ENCODE assay signal across 1 cellular context in genomic region chr20:44392776-44393607, GRCh38.
TF ChIP-seq lines count a peak whose summit lies in the region.

No MANE protein-coding gene starts in this region.

TF ChIP-seq in HepG2, 621 proteins besides CTCF, POLR2A, EP300 and RAD21 (continued from another document and continues in another):
- TF ChIP-seq MXD3 (CRISPR knock-in tag; IDR thresholded peaks at IDR 0.05), result peak; percentile 25; the same call in 1 of the 2 replicates
- peak; percentile 75; the same call in 1 of the 2 replicates for TF ChIP-seq ZNF350 (CRISPR knock-in tag; IDR thresholded peaks at IDR 0.05; ENCODE audit: borderline replicate concordance, low read depth)
- no peak; the same call in 1 of the 2 replicates for TF ChIP-seq MIER3 (CRISPR knock-in tag; IDR thresholded peaks at IDR 0.05; ENCODE audit: borderline replicate concordance)
- no peak; the same call in 1 of the 2 replicates for TF ChIP-seq CBX5 (CRISPR knock-in tag; IDR thresholded peaks at IDR 0.05; ENCODE audit: borderline replicate concordance)
- TF ChIP-seq, protein P1, sequence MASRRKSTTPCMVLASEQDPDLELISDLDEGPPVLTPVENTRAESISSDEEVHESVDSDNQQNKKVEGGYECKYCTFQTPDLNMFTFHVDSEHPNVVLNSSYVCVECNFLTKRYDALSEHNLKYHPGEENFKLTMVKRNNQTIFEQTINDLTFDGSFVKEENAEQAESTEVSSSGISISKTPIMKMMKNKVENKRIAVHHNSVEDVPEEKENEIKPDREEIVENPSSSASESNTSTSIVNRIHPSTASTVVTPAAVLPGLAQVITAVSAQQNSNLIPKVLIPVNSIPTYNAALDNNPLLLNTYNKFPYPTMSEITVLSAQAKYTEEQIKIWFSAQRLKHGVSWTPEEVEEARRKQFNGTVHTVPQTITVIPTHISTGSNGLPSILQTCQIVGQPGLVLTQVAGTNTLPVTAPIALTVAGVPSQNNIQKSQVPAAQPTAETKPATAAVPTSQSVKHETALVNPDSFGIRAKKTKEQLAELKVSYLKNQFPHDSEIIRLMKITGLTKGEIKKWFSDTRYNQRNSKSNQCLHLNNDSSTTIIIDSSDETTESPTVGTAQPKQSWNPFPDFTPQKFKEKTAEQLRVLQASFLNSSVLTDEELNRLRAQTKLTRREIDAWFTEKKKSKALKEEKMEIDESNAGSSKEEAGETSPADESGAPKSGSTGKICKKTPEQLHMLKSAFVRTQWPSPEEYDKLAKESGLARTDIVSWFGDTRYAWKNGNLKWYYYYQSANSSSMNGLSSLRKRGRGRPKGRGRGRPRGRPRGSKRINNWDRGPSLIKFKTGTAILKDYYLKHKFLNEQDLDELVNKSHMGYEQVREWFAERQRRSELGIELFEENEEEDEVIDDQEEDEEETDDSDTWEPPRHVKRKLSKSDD (CRISPR knock-in tag; IDR thresholded peaks at IDR 0.05; ENCODE audit: low read depth), result peak; percentile 71; the same call in 1 of the 2 replicates
- TF ChIP-seq HNF4G (IDR thresholded peaks at IDR 0.05; ENCODE audit: borderline replicate concordance, low read depth, low read length), result peak; percentile 47; the same call in 1 of the 2 replicates
- peak; percentile 49; the same call in 1 of the 2 replicates for TF ChIP-seq HNF4G (CRISPR knock-in tag; IDR thresholded peaks at IDR 0.05; ENCODE audit: borderline replicate concordance, low read depth)
- no peak; the same call in 1 of the 2 replicates for TF ChIP-seq ZNF816 (CRISPR knock-in tag; IDR thresholded peaks at IDR 0.05; ENCODE audit: borderline replicate concordance)
- TF ChIP-seq ZNF747 (CRISPR knock-in tag; IDR thresholded peaks at IDR 0.05; ENCODE audit: borderline replicate concordance), result no peak; the same call in none of the 2 replicates
- TF ChIP-seq ZBTB7A (CRISPR knock-in tag; IDR thresholded peaks at IDR 0.05), result peak; percentile 79; the same call in 1 of the 2 replicates
- TF ChIP-seq FOSL2 (CRISPR knock-in tag; IDR thresholded peaks at IDR 0.05), result peak; percentile 31; the same call in 1 of the 2 replicates
- TF ChIP-seq, protein P2, sequence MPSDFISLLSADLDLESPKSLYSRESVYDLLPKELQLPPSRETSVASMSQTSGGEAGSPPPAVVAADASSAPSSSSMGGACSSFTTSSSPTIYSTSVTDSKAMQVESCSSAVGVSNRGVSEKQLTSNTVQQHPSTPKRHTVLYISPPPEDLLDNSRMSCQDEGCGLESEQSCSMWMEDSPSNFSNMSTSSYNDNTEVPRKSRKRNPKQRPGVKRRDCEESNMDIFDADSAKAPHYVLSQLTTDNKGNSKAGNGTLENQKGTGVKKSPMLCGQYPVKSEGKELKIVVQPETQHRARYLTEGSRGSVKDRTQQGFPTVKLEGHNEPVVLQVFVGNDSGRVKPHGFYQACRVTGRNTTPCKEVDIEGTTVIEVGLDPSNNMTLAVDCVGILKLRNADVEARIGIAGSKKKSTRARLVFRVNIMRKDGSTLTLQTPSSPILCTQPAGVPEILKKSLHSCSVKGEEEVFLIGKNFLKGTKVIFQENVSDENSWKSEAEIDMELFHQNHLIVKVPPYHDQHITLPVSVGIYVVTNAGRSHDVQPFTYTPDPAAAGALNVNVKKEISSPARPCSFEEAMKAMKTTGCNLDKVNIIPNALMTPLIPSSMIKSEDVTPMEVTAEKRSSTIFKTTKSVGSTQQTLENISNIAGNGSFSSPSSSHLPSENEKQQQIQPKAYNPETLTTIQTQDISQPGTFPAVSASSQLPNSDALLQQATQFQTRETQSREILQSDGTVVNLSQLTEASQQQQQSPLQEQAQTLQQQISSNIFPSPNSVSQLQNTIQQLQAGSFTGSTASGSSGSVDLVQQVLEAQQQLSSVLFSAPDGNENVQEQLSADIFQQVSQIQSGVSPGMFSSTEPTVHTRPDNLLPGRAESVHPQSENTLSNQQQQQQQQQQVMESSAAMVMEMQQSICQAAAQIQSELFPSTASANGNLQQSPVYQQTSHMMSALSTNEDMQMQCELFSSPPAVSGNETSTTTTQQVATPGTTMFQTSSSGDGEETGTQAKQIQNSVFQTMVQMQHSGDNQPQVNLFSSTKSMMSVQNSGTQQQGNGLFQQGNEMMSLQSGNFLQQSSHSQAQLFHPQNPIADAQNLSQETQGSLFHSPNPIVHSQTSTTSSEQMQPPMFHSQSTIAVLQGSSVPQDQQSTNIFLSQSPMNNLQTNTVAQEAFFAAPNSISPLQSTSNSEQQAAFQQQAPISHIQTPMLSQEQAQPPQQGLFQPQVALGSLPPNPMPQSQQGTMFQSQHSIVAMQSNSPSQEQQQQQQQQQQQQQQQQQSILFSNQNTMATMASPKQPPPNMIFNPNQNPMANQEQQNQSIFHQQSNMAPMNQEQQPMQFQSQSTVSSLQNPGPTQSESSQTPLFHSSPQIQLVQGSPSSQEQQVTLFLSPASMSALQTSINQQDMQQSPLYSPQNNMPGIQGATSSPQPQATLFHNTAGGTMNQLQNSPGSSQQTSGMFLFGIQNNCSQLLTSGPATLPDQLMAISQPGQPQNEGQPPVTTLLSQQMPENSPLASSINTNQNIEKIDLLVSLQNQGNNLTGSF (CRISPR knock-in tag; IDR thresholded peaks at IDR 0.05), result no peak; the same call in 1 of the 2 replicates
- TF ChIP-seq, protein P3, sequence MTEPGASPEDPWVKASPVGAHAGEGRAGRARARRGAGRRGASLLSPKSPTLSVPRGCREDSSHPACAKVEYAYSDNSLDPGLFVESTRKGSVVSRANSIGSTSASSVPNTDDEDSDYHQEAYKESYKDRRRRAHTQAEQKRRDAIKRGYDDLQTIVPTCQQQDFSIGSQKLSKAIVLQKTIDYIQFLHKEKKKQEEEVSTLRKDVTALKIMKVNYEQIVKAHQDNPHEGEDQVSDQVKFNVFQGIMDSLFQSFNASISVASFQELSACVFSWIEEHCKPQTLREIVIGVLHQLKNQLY (CRISPR knock-in tag; IDR thresholded peaks at IDR 0.05), result peak; percentile 70; the same call in 1 of the 2 replicates
- no peak for TF ChIP-seq CENPX (CRISPR knock-in tag; IDR thresholded peaks at IDR 0.05)
- TF ChIP-seq TCF12 (IDR thresholded peaks at IDR 0.05), result no peak
- TF ChIP-seq TCF12 (CRISPR knock-in tag; IDR thresholded peaks at IDR 0.05), result no peak
- no peak for TF ChIP-seq SCMH1 (CRISPR knock-in tag; IDR thresholded peaks at IDR 0.05; ENCODE audit: borderline replicate concordance)
- TF ChIP-seq PAF1 (CRISPR knock-in tag; IDR thresholded peaks at IDR 0.05), result no peak
- peak; percentile 92; the same call in 1 of the 2 replicates for TF ChIP-seq DNMT1 (CRISPR knock-in tag; IDR thresholded peaks at IDR 0.05)
- no peak for TF ChIP-seq ZNF616 (CRISPR knock-in tag; IDR thresholded peaks at IDR 0.05; ENCODE audit: low read depth)
- TF ChIP-seq FOXO1 (CRISPR knock-in tag; IDR thresholded peaks at IDR 0.05), result peak; percentile 78
- peak; percentile 84 for TF ChIP-seq HNF1B (CRISPR knock-in tag; IDR thresholded peaks at IDR 0.05)
- TF ChIP-seq, protein P4, sequence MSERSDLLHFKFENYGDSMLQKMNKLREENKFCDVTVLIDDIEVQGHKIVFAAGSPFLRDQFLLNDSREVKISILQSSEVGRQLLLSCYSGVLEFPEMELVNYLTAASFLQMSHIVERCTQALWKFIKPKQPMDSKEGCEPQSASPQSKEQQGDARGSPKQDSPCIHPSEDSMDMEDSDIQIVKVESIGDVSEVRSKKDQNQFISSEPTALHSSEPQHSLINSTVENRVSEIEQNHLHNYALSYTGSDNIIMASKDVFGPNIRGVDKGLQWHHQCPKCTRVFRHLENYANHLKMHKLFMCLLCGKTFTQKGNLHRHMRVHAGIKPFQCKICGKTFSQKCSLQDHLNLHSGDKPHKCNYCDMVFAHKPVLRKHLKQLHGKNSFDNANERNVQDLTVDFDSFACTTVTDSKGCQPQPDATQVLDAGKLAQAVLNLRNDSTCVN (CRISPR knock-in tag; IDR thresholded peaks at IDR 0.05; ENCODE audit: borderline replicate concordance), result peak; percentile 90
- TF ChIP-seq, protein P5, sequence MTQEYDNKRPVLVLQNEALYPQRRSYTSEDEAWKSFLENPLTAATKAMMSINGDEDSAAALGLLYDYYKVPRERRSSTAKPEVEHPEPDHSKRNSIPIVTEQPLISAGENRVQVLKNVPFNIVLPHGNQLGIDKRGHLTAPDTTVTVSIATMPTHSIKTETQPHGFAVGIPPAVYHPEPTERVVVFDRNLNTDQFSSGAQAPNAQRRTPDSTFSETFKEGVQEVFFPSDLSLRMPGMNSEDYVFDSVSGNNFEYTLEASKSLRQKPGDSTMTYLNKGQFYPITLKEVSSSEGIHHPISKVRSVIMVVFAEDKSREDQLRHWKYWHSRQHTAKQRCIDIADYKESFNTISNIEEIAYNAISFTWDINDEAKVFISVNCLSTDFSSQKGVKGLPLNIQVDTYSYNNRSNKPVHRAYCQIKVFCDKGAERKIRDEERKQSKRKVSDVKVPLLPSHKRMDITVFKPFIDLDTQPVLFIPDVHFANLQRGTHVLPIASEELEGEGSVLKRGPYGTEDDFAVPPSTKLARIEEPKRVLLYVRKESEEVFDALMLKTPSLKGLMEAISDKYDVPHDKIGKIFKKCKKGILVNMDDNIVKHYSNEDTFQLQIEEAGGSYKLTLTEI (CRISPR knock-in tag; conservative IDR thresholded peaks at IDR 0.05), result no peak
- no peak for TF ChIP-seq RAD51 (IDR thresholded peaks at IDR 0.05; ENCODE audit: borderline replicate concordance)
- TF ChIP-seq SMC3 (IDR thresholded peaks at IDR 0.05; ENCODE audit: low read length), result no peak
- TF ChIP-seq EZH2 (conservative IDR thresholded peaks at IDR 0.05; ENCODE audit: low read depth, low read length), result no peak
- TF ChIP-seq HNRNPLL (IDR thresholded peaks at IDR 0.05; ENCODE audit: low read depth, low read length, poor library complexity, severe bottlenecking), result no peak
- TF ChIP-seq, protein P6, sequence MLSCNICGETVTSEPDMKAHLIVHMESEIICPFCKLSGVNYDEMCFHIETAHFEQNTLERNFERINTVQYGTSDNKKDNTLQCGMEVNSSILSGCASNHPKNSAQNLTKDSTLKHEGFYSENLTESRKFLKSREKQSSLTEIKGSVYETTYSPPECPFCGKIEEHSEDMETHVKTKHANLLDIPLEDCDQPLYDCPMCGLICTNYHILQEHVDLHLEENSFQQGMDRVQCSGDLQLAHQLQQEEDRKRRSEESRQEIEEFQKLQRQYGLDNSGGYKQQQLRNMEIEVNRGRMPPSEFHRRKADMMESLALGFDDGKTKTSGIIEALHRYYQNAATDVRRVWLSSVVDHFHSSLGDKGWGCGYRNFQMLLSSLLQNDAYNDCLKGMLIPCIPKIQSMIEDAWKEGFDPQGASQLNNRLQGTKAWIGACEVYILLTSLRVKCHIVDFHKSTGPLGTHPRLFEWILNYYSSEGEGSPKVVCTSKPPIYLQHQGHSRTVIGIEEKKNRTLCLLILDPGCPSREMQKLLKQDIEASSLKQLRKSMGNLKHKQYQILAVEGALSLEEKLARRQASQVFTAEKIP (CRISPR knock-in tag; IDR thresholded peaks at IDR 0.05; ENCODE audit: borderline replicate concordance), result no peak
- TF ChIP-seq SNAPC2 (CRISPR knock-in tag; IDR thresholded peaks at IDR 0.05), result peak; percentile 27; the same call in 1 of the 2 replicates
- TF ChIP-seq ZNF441 (CRISPR knock-in tag; IDR thresholded peaks at IDR 0.05; ENCODE audit: borderline replicate concordance), result peak; percentile 72
- TF ChIP-seq ZNF549 (CRISPR knock-in tag; IDR thresholded peaks at IDR 0.05), result no peak
- TF ChIP-seq PRPF4 (IDR thresholded peaks at IDR 0.05; ENCODE audit: low read depth, low read length, poor library complexity, severe bottlenecking), result no peak
- peak; percentile 40; the same call in 1 of the 2 replicates for TF ChIP-seq SRY (CRISPR knock-in tag; IDR thresholded peaks at IDR 0.05)
- peak; percentile 74; the same call in 1 of the 2 replicates for TF ChIP-seq ERF (CRISPR knock-in tag; IDR thresholded peaks at IDR 0.05)
- TF ChIP-seq PLRG1 (conservative IDR thresholded peaks at IDR 0.05), result no peak
- no peak for TF ChIP-seq KLF11 (CRISPR knock-in tag; IDR thresholded peaks at IDR 0.05)
- TF ChIP-seq IRF2 (CRISPR knock-in tag; IDR thresholded peaks at IDR 0.05), result peak; percentile 45; the same call in 1 of the 2 replicates
- TF ChIP-seq, protein P7, sequence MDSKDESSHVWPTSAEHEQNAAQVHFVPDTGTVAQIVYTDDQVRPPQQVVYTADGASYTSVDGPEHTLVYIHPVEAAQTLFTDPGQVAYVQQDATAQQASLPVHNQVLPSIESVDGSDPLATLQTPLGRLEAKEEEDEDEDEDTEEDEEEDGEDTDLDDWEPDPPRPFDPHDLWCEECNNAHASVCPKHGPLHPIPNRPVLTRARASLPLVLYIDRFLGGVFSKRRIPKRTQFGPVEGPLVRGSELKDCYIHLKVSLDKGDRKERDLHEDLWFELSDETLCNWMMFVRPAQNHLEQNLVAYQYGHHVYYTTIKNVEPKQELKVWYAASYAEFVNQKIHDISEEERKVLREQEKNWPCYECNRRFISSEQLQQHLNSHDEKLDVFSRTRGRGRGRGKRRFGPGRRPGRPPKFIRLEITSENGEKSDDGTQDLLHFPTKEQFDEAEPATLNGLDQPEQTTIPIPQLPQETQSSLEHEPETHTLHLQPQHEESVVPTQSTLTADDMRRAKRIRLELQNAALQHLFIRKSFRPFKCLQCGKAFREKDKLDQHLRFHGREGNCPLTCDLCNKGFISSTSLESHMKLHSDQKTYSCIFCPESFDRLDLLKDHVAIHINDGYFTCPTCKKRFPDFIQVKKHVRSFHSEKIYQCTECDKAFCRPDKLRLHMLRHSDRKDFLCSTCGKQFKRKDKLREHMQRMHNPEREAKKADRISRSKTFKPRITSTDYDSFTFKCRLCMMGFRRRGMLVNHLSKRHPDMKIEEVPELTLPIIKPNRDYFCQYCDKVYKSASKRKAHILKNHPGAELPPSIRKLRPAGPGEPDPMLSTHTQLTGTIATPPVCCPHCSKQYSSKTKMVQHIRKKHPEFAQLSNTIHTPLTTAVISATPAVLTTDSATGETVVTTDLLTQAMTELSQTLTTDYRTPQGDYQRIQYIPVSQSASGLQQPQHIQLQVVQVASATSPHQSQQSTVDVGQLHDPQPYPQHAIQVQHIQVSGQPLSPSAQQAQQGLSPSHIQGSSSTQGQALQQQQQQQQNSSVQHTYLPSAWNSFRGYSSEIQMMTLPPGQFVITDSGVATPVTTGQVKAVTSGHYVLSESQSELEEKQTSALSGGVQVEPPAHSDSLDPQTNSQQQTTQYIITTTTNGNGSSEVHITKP (CRISPR knock-in tag; IDR thresholded peaks at IDR 0.05; ENCODE audit: low read depth), result peak; percentile 17; the same call in 1 of the 2 replicates
- no peak; the same call in 1 of the 2 replicates for TF ChIP-seq NFYB (CRISPR knock-in tag; IDR thresholded peaks at IDR 0.05)
- TF ChIP-seq KDM1A (CRISPR knock-in tag; IDR thresholded peaks at IDR 0.05), result peak; percentile 40
- no peak; the same call in none of the 2 replicates for TF ChIP-seq ZNF558 (CRISPR knock-in tag; IDR thresholded peaks at IDR 0.05; ENCODE audit: borderline replicate concordance)
- peak; percentile 54 for TF ChIP-seq ZFY (CRISPR knock-in tag; IDR thresholded peaks at IDR 0.05)
- TF ChIP-seq ZNF256 (CRISPR knock-in tag; conservative IDR thresholded peaks at IDR 0.05), result no peak; the same call in 1 of the 2 replicates
